Comparison of ENCODE assay signal across 8 cellular contexts in the genomic region with DNA sequence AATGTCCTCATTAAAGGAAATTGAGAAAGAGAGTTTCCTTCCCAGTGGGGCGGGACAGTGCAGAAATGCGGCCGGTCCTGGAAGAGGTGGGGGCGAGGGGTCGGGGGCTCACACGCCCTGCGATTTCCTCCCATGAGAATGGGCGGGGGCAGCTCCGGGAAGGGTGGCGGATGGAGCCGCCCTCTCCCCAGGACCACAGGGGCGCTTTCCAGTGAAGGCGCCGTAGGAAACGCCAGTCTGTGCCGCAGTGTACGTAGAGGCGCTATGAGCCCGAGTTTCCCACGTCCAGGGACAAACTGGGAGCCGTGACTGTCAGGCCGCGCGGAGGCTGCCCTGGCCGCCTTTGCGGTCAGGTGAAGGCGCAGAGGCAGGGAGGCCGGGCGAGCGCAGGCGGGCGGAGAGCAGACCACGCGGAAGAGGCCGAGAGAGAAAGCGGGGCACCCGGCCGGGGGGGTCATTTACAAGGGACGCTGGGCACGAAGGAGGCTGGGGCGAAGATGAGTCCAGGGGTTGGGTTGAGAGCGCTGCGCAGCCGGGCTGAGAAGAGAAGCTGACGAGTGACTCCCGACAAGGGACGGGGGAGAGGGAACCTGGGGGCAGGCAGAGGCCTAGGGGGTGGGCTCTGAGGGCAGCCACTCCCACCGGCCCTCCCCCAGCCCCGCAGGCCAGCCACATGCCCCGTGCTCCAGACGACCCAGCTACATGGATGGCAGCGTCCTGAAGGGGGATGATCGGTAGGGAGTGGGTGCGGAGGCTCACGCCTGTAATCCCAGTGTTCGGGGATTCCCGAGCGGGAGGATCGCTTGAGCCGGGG. TPM values are rescaled to one million over a fixed set of nuclear protein-coding genes. Genes with fewer than 3 reads are reported as not detected.
DNase-seq lines count a peak whose midpoint lies in the region; ATAC-seq and TF ChIP-seq lines count a peak whose summit lies in the region.

No MANE protein-coding gene starts in this region.

- no peak for TF ChIP-seq CTCF in GM06990 (IDR thresholded peaks at IDR 0.05; ENCODE audit: insufficient read depth, low read length, poor library complexity, severe bottlenecking)
- TF ChIP-seq CTCF in osteocyte (IDR thresholded peaks at IDR 0.05) = no peak
- no peak for TF ChIP-seq CTCF in vagina (IDR thresholded peaks at IDR 0.05)

- peak overlapping the region; percentile 86 for H3K4me3 Mint-ChIP-seq in activated naive CD4-positive, alpha-beta T cell treated with anti-CD3 and anti-CD28 coated beads for 36 hours
- peak overlapping the region; percentile 86 for H3K4me3 Mint-ChIP-seq in osteocyte (ENCODE audit: unreplicated experiment)

- CTCF ChIA-PET in activated naive CD4-positive, alpha-beta T cell treated with anti-CD3 and anti-CD28 coated beads for 36 hours (lab: Charles Lee) = no interaction called here

- H3K27me3 ChIP-seq in GM06990 (replicated peaks; ENCODE audit: control insufficient read depth, insufficient read depth, low read length) (no peaks in the 10 kb centered on the region), H7 (ENCODE audit: control insufficient read depth, insufficient read depth, low read length) (peaks cover 13% of the 10 kb centered on the region; the same call in 1 of the 2 replicates), vagina (no peaks in the 10 kb centered on the region)

- H3K27ac Mint-ChIP-seq in activated naive CD4-positive, alpha-beta T cell treated with anti-CD3 and anti-CD28 coated beads for 36 hours = peak overlapping the region; percentile 77
- H3K27ac Mint-ChIP-seq in osteocyte (ENCODE audit: unreplicated experiment) = peak overlapping the region; percentile 84

- H3K4me1 Mint-ChIP-seq in activated naive CD4-positive, alpha-beta T cell treated with anti-CD3 and anti-CD28 coated beads for 36 hours (ENCODE audit: low read depth) = peaks cover 36% of the 10 kb centered on the region
- peaks cover 12% of the 10 kb centered on the region for H3K4me1 Mint-ChIP-seq in osteocyte (ENCODE audit: unreplicated experiment)

- ATAC-seq in Right ventricle myocardium inferior = peak; percentile 87

- no peaks in the 10 kb centered on the region for H3K36me3 Mint-ChIP-seq in activated naive CD4-positive, alpha-beta T cell treated with anti-CD3 and anti-CD28 coated beads for 36 hours (ENCODE audit: low read depth)
- H3K36me3 Mint-ChIP-seq in osteocyte (ENCODE audit: unreplicated experiment) = no peaks in the 10 kb centered on the region

- H3K36me3 ChIP-seq in GM06990 (ENCODE audit: control insufficient read depth, insufficient read depth, low read length) = peaks cover 2% of the 10 kb centered on the region
- H3K36me3 ChIP-seq in H7 (replicated peaks; ENCODE audit: control insufficient read depth, insufficient read depth, low read length) = no peaks in the 10 kb centered on the region
- no peaks in the 10 kb centered on the region for H3K36me3 ChIP-seq in vagina

- no peak for TF ChIP-seq POLR2A in vagina (IDR thresholded peaks at IDR 0.05)

- peak; percentile 85 for DNase-seq in GM06990 (ENCODE audit: extremely low read depth, insufficient read length)
- peak; percentile 95 for DNase-seq in H7
- peak; percentile 43 for DNase-seq in NCI-H2227 treated with DMSO at 0.1 percent for 48 hours (lab: John Stamatoyannopoulos, UW)
- DNase-seq in activated naive CD4-positive, alpha-beta T cell treated with anti-CD3 and anti-CD28 coated beads for 36 hours = peak; percentile 49
- peak; percentile 88 for DNase-seq in Right ventricle myocardium inferior (ENCODE audit: missing footprints)
- peak; percentile 84 for DNase-seq in osteocyte (ENCODE audit: extremely low spot score, unreplicated experiment)
- peak in 1 of 2 donors; percentile 86 for DNase-seq in vagina (ENCODE audit: extremely low spot score in 2 of 2)
- DNase-seq in NCI-H1105 (lab: John Stamatoyannopoulos, UW) = no peak

- H3K9me3 ChIP-seq in vagina = no peaks in the 10 kb centered on the region

- H3K9me3 Mint-ChIP-seq in activated naive CD4-positive, alpha-beta T cell treated with anti-CD3 and anti-CD28 coated beads for 36 hours = no peaks in the 10 kb centered on the region
- no peaks in the 10 kb centered on the region for H3K9me3 Mint-ChIP-seq in osteocyte (ENCODE audit: unreplicated experiment)

- H3K4me1 ChIP-seq in vagina = peaks cover 40% of the 10 kb centered on the region

- H3K4me3 ChIP-seq in GM06990 (replicated peaks; ENCODE audit: low read depth, low read length) = peak overlapping the region; percentile 77
- peak overlapping the region; percentile 64 for H3K4me3 ChIP-seq in H7 (ENCODE audit: insufficient read depth, low read depth, low read length)
- peak overlapping the region; percentile 44 to 47 for H3K4me3 ChIP-seq in vagina

- intact Hi-C loops in activated naive CD4-positive, alpha-beta T cell treated with anti-CD3 and anti-CD28 coated beads for 36 hours (cut with micrococcal nuclease) = loop anchor here (5.0 to 10.0 kb wide), 3 partner anchors 47 to 414 kb away; a partner anchor contains a TSS
- intact Hi-C loops in Right ventricle myocardium inferior (cut with DNase I) (no loop called here), vagina (cut with DNase I) (no loop called here)

- H3K27me3 Mint-ChIP-seq in activated naive CD4-positive, alpha-beta T cell treated with anti-CD3 and anti-CD28 coated beads for 36 hours (ENCODE audit: low read depth) = no peaks in the 10 kb centered on the region
- H3K27me3 Mint-ChIP-seq in osteocyte (ENCODE audit: unreplicated experiment) = no peaks in the 10 kb centered on the region

- peak overlapping the region; percentile 86 for H3K27ac ChIP-seq in vagina

RNA-seq across cellular contexts. Expression of a gene that starts 45.0 kb away (rescaled TPM):
- total RNA-seq in H7 (2014; rRNA removed; shearing (Covaris generic)) = 0.10 and 1.1 TPM in 2 replicates
- under 1 TPM; 0.14 to 0.17 TPM for total RNA-seq in activated naive CD4-positive, alpha-beta T cell treated with anti-CD3 and anti-CD28 coated beads for 36 hours
- total RNA-seq in Right ventricle myocardium inferior (7.3 TPM), osteocyte (not detected in 2 replicates), vagina (22.8 TPM)
